ENCODE assay signal across 1 cellular context in the genomic region with DNA sequence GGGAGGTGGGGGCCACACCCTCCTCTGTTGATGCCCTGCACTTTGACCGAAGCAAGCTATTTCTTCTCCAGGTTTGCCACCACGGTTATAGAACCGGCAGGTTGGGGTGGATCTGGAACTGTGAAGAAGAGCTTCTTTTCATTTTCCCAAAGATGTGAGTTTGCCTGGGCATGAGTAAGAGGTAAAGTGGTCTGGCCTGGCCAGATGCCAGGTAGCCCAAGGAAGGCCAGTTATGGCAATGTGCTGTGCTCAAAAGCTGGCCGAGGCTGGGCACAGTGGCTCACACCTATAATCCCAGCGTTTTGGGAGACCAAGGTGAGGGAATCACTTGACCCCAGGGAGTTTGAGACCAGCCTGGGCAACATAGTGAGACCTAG.
TF ChIP-seq lines count a peak whose summit lies in the region.

No MANE protein-coding gene starts in this region.

TF ChIP-seq in IMR-90, 13 proteins besides CTCF, POLR2A, EP300 and RAD21:
- TF ChIP-seq FOS (IDR thresholded peaks at IDR 0.05; ENCODE audit: low read depth, low read length) (no peak), MAFK (IDR thresholded peaks at IDR 0.05; ENCODE audit: low read depth, low read length) (no peak)
